In the genomic region with DNA sequence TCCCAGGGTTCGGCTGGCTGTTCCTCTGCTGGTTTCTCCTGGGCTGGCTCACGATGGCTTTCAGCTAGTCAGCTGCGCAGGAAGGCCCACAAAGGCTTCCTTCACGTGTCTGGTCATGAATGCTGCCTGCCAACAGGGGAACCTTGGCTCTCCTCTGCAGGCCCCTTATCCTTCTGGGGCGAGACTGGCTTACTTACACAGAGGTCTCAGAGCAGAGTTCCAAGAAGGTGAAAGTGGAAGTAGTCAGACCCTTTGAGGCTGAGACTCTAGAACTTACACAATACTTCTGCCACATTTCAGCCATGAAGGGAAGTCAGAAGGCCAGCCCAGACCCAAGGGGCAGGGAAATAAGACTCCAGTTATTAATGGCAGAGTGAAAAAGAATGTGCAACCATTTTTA, we compare ENCODE assay signal across 9 cellular contexts.
DNase-seq lines count a peak whose midpoint lies in the region; ATAC-seq and TF ChIP-seq lines count a peak whose summit lies in the region.
"Had no signal": no experiment of that assay in that cellular context is flagged by ENCODE, and none has a peak within 500 bp of the region (broad histone marks: within the 10 kb centered on the region; RNA-seq: fewer than 3 reads in every experiment).

No MANE protein-coding gene starts in this region.

- 97 to 100% methylated on average over 3 to 5 of the region's 5 CpGs for WGBS in endodermal cell (ENCODE audit: insufficient coverage in 1 of 2, insufficient read length in 1 of 2), 2 experiments

- H3K27ac Mint-ChIP-seq in endodermal cell: peak overlapping the region; percentile 27

- no peak overlapping the region for H3K27ac ChIP-seq in endodermal cell (ENCODE audit: low read depth, low read length)
- peak overlapping the region; percentile 80 for H3K27ac ChIP-seq in muscle layer of duodenum (ENCODE audit: low read length)

- DNase-seq in Right ventricle myocardium inferior (ENCODE audit: missing footprints): no peak
- DNase-seq in cardiac septum (ENCODE audit: low spot score): no peak
- no peak for DNase-seq in endodermal cell
- no peak for DNase-seq in DMS79 (lab: John Stamatoyannopoulos, UW)
- no peak for DNase-seq in HuH-7.5 (ENCODE audit: low spot score)
- DNase-seq in GM03348 (ENCODE audit: low spot score): no peak
- DNase-seq in RPMI8226: no peak
- DNase-seq: amniotic stem cell had no signal

- intact Hi-C loops in Right ventricle myocardium inferior (cut with DNase I): loop anchor here (5.0 to 10.0 kb wide), 3 partner anchors 48 to 256 kb away; a partner anchor contains a TSS
- intact Hi-C loops in cardiac septum (cut with DNase I): loop anchor here (5.0 kb wide), 2 partner anchors 48 to 358 kb away; no protein-coding TSS in a partner anchor

- H3K4me3 ChIP-seq in endodermal cell (ENCODE audit: low read length): no peak overlapping the region
- H3K4me3 ChIP-seq in muscle layer of duodenum (ENCODE audit: low read depth in 1 of 2, low read length in 2 of 2): no peak overlapping the region

- H3K27me3 ChIP-seq in endodermal cell (ENCODE audit: control insufficient read depth, insufficient read depth, low read length, poor library complexity, severe bottlenecking) (no peaks in the 10 kb centered on the region), muscle layer of duodenum (ENCODE audit: low read depth, low read length) (no peaks in the 10 kb centered on the region)

- H3K9me3 ChIP-seq in endodermal cell (ENCODE audit: control insufficient read depth, low read length) (peaks cover 9% of the 10 kb centered on the region), muscle layer of duodenum (ENCODE audit: control insufficient read depth in 1 of 2, low read length in 2 of 2) (no peaks in the 10 kb centered on the region)

- H3K9ac ChIP-seq in endodermal cell (ENCODE audit: extremely low read depth, low read length, poor library complexity, severe bottlenecking): no peak overlapping the region

- no peaks in the 10 kb centered on the region for H3K4me1 ChIP-seq in endodermal cell (ENCODE audit: control insufficient read depth, insufficient read depth, low read length)
- peaks cover 23% of the 10 kb centered on the region in 2 donors for H3K4me1 ChIP-seq in muscle layer of duodenum (ENCODE audit: control insufficient read depth in 1 of 2, insufficient read depth in 2 of 2, low read length in 2 of 2)

- H3K36me3 ChIP-seq in endodermal cell (ENCODE audit: control insufficient read depth, insufficient read depth, low read length) (peaks cover 66% of the 10 kb centered on the region), muscle layer of duodenum (ENCODE audit: control insufficient read depth in 1 of 2, insufficient read depth in 2 of 2, low read length in 2 of 2) (no peaks in the 10 kb centered on the region)

- peak; percentile 11 for TF ChIP-seq CTCF in endodermal cell (conservative IDR thresholded peaks at IDR 0.05)

- peaks cover 19% of the 10 kb centered on the region for H3K4me1 Mint-ChIP-seq in endodermal cell

- H3K36me3 Mint-ChIP-seq in endodermal cell (ENCODE audit: low read depth): peaks cover 84% of the 10 kb centered on the region

- peaks cover 2% of the 10 kb centered on the region for H3K9me3 Mint-ChIP-seq in endodermal cell

- no peaks in the 10 kb centered on the region for H3K27me3 Mint-ChIP-seq in endodermal cell (ENCODE audit: insufficient read depth)

- H3K4me3 Mint-ChIP-seq in endodermal cell: no peak overlapping the region

- peak; percentile 35 for ATAC-seq in Right ventricle myocardium inferior
